Comparison of ENCODE assay signal across 1 cellular context in genomic region chr17:5430413-5430999, GRCh38.
TF ChIP-seq lines count a peak whose summit lies in the region.

No MANE protein-coding gene starts in this region.

TF ChIP-seq in HepG2, 621 proteins besides CTCF, POLR2A, EP300 and RAD21:
- TF ChIP-seq ARNT2 (CRISPR knock-in tag; IDR thresholded peaks at IDR 0.05; ENCODE audit: low read depth), result no peak
- TF ChIP-seq TFAP4 (IDR thresholded peaks at IDR 0.05; ENCODE audit: borderline replicate concordance, low read depth), result no peak
- no peak for TF ChIP-seq ZNF530 (CRISPR knock-in tag; IDR thresholded peaks at IDR 0.05; ENCODE audit: low read depth)
- TF ChIP-seq SMARCC2 (IDR thresholded peaks at IDR 0.05), result no peak
- no peak for TF ChIP-seq ZNF17 (CRISPR knock-in tag; IDR thresholded peaks at IDR 0.05)
- no peak for TF ChIP-seq ZNF766 (CRISPR knock-in tag; IDR thresholded peaks at IDR 0.05; ENCODE audit: borderline replicate concordance)
- TF ChIP-seq RBAK (CRISPR knock-in tag; IDR thresholded peaks at IDR 0.05), result no peak
- no peak for TF ChIP-seq NPAS2 (CRISPR knock-in tag; IDR thresholded peaks at IDR 0.05; ENCODE audit: borderline replicate concordance)
- TF ChIP-seq ADNP (CRISPR knock-in tag; IDR thresholded peaks at IDR 0.05), result no peak
- no peak for TF ChIP-seq ZNF773 (CRISPR knock-in tag; IDR thresholded peaks at IDR 0.05; ENCODE audit: borderline replicate concordance)
- no peak for TF ChIP-seq IKZF5 (CRISPR knock-in tag; IDR thresholded peaks at IDR 0.05)
- TF ChIP-seq ZNF782 (CRISPR knock-in tag; IDR thresholded peaks at IDR 0.05; ENCODE audit: borderline replicate concordance), result no peak
- no peak for TF ChIP-seq ZNF317 (CRISPR knock-in tag; IDR thresholded peaks at IDR 0.05)
- TF ChIP-seq TAF1 (CRISPR knock-in tag; IDR thresholded peaks at IDR 0.05), result no peak
- TF ChIP-seq ZSCAN25 (CRISPR knock-in tag; IDR thresholded peaks at IDR 0.05), result no peak
- no peak for TF ChIP-seq GPN1 (CRISPR knock-in tag; IDR thresholded peaks at IDR 0.05; ENCODE audit: borderline replicate concordance)
- TF ChIP-seq PRDM10 (CRISPR knock-in tag; IDR thresholded peaks at IDR 0.05; ENCODE audit: low read depth), result no peak
- TF ChIP-seq ONECUT2 (CRISPR knock-in tag; IDR thresholded peaks at IDR 0.05), result no peak
